Comparison of ENCODE assay signal across 10 cellular contexts in genomic region chr11:12207384-12208150, GRCh38.
A peak's percentile ranks its signal among the peaks of the same experiment; 100 is the strongest.
DNase-seq lines count a peak whose midpoint lies in the region; ATAC-seq and TF ChIP-seq lines count a peak whose summit lies in the region.
"Had no signal": no experiment of that assay in that cellular context is flagged by ENCODE, and none has a peak within 500 bp of the region (broad histone marks: within the 10 kb centered on the region; RNA-seq: fewer than 3 reads in every experiment).

No MANE protein-coding gene starts in this region.

- TF ChIP-seq CTCF in natural killer cell (IDR thresholded peaks at IDR 0.05) = no peak

- H3K4me1 Mint-ChIP-seq in natural killer cell treated with Interleukin-12 subunit alpha and Interleukin-12 subunit beta and Interleukin-15 and Interleukin-18, amount 100 ng/mL, for 72 hours (ENCODE audit: low read depth in 2 of 2) = peaks cover 16 to 21% of the 10 kb centered on the region in 2 donors
- peaks cover 9 to 13% of the 10 kb centered on the region in 2 donors for H3K4me1 Mint-ChIP-seq in natural killer cell
- peaks cover 71% of the 10 kb centered on the region for H3K4me1 Mint-ChIP-seq in activated naive CD8-positive, alpha-beta T cell treated with anti-CD3 and anti-CD28 coated beads, Interleukin-2, amount 50 U/mL, for 24 hours

- peak overlapping the region; percentile 56 to 57 for H3K27ac Mint-ChIP-seq in natural killer cell treated with Interleukin-12 subunit alpha and Interleukin-12 subunit beta and Interleukin-15 and Interleukin-18, amount 100 ng/mL, for 72 hours
- H3K27ac Mint-ChIP-seq in natural killer cell = no peak overlapping the region
- peak overlapping the region; percentile 88 for H3K27ac Mint-ChIP-seq in activated naive CD8-positive, alpha-beta T cell treated with anti-CD3 and anti-CD28 coated beads, Interleukin-2, amount 50 U/mL, for 24 hours

- H3K9me3 Mint-ChIP-seq in natural killer cell treated with Interleukin-12 subunit alpha and Interleukin-12 subunit beta and Interleukin-15 and Interleukin-18, amount 100 ng/mL, for 72 hours = no peaks in the 10 kb centered on the region
- H3K9me3 Mint-ChIP-seq in natural killer cell = no peaks in the 10 kb centered on the region
- peaks cover 10% of the 10 kb centered on the region for H3K9me3 Mint-ChIP-seq in activated naive CD8-positive, alpha-beta T cell treated with anti-CD3 and anti-CD28 coated beads, Interleukin-2, amount 50 U/mL, for 24 hours

- intact Hi-C loops in natural killer cell (cut with micrococcal nuclease) = no loop called here

- peaks cover 5% of the 10 kb centered on the region for H3K36me3 Mint-ChIP-seq in natural killer cell treated with Interleukin-12 subunit alpha and Interleukin-12 subunit beta and Interleukin-15 and Interleukin-18, amount 100 ng/mL, for 72 hours
- peaks cover 7% of the 10 kb centered on the region for H3K36me3 Mint-ChIP-seq in natural killer cell
- H3K36me3 Mint-ChIP-seq in activated naive CD8-positive, alpha-beta T cell treated with anti-CD3 and anti-CD28 coated beads, Interleukin-2, amount 50 U/mL, for 24 hours (ENCODE audit: low read depth) = peaks cover 84% of the 10 kb centered on the region

- peak in 1 of 2 donors; percentile 70 for ATAC-seq in natural killer cell treated with Interleukin-12 subunit alpha and Interleukin-12 subunit beta and Interleukin-15 and Interleukin-18, amount 100 ng/mL, for 72 hours
- ATAC-seq in natural killer cell = no peak
- ATAC-seq in activated naive CD8-positive, alpha-beta T cell treated with anti-CD3 and anti-CD28 coated beads, Interleukin-2, amount 50 U/mL, for 24 hours = peak; percentile 93
- no peak for ATAC-seq in HG02981 (IDR thresholded peaks at IDR 0.05; ENCODE audit: unreplicated experiment)
- no peak for ATAC-seq in GM21515 (IDR thresholded peaks at IDR 0.05; ENCODE audit: unreplicated experiment)

- H3K27me3 Mint-ChIP-seq in natural killer cell treated with Interleukin-12 subunit alpha and Interleukin-12 subunit beta and Interleukin-15 and Interleukin-18, amount 100 ng/mL, for 72 hours = no peaks in the 10 kb centered on the region
- no peaks in the 10 kb centered on the region for H3K27me3 Mint-ChIP-seq in natural killer cell (ENCODE audit: low read depth in 2 of 2)
- no peaks in the 10 kb centered on the region for H3K27me3 Mint-ChIP-seq in activated naive CD8-positive, alpha-beta T cell treated with anti-CD3 and anti-CD28 coated beads, Interleukin-2, amount 50 U/mL, for 24 hours

- DNase-seq in natural killer cell treated with Interleukin-12 subunit alpha and Interleukin-12 subunit beta and Interleukin-15 and Interleukin-18, amount 100 ng/mL, for 72 hours (ENCODE audit: low spot score) = no peak
- DNase-seq in natural killer cell = no peak
- peak; percentile 59 for DNase-seq in activated naive CD8-positive, alpha-beta T cell treated with anti-CD3 and anti-CD28 coated beads, Interleukin-2, amount 50 U/mL, for 24 hours
- peak; percentile 39 for DNase-seq in myocyte (ENCODE audit: low read depth)
- DNase-seq in D341Med (ENCODE audit: low spot score) = no peak
- no peak for DNase-seq in activated gamma-delta T cell treated with Interleukin-2 at 50 U/mL for 16 hours
- DNase-seq: adrenal gland, NCI-H1048 had no signal

- no peak overlapping the region for H3K4me3 Mint-ChIP-seq in natural killer cell treated with Interleukin-12 subunit alpha and Interleukin-12 subunit beta and Interleukin-15 and Interleukin-18, amount 100 ng/mL, for 72 hours
- H3K4me3 Mint-ChIP-seq in natural killer cell = no peak overlapping the region
- peak overlapping the region; percentile 68 for H3K4me3 Mint-ChIP-seq in activated naive CD8-positive, alpha-beta T cell treated with anti-CD3 and anti-CD28 coated beads, Interleukin-2, amount 50 U/mL, for 24 hours

Comparison
In these comparisons a context has a peak if more than half of its experiments do, and no peak if none do; other contexts are left out.
1. H3K27ac Mint-ChIP-seq: peak in natural killer cell treated with Interleukin-12 subunit alpha and Interleukin-12 subunit beta and Interleukin-15 and Interleukin-18, amount 100 ng/mL, for 72 hours (2 of 2) and activated naive CD8-positive, alpha-beta T cell treated with anti-CD3 and anti-CD28 coated beads, Interleukin-2, amount 50 U/mL, for 24 hours (single experiment); none in natural killer cell (0 of 2).
2. DNase-seq: peak in activated naive CD8-positive, alpha-beta T cell treated with anti-CD3 and anti-CD28 coated beads, Interleukin-2, amount 50 U/mL, for 24 hours (single experiment) and myocyte (single experiment); none in natural killer cell treated with Interleukin-12 subunit alpha and Interleukin-12 subunit beta and Interleukin-15 and Interleukin-18, amount 100 ng/mL, for 72 hours (single experiment), natural killer cell (single experiment), D341Med (single experiment) and activated gamma-delta T cell treated with Interleukin-2 at 50 U/mL for 16 hours (single experiment).